In genomic region chr16:55333690-55334089, GRCh38 we compare ENCODE assay signal across 18 cellular contexts. TPM values are rescaled to one million over a fixed set of nuclear protein-coding genes. Genes with fewer than 3 reads are reported as not detected.
DNase-seq lines count a peak whose midpoint lies in the region; ATAC-seq and TF ChIP-seq lines count a peak whose summit lies in the region.
"Had no signal": no experiment of that assay in that cellular context is flagged by ENCODE, and none has a peak within 500 bp of the region (broad histone marks: within the 10 kb centered on the region; RNA-seq: fewer than 3 reads in every experiment).

No MANE protein-coding gene starts in this region.

- peak; percentile 66 to 93 for DNase-seq in HL-60 (ENCODE audit: low read depth in 1 of 2, low spot score in 1 of 2)
- DNase-seq in SKM-1 treated with dmso at 0.1 percent for 144 hours (lab: John Stamatoyannopoulos, UW; ENCODE audit: unreplicated experiment), result peak; percentile 95
- no peak for DNase-seq in ecto neural progenitor cell (ENCODE audit: low spot score)
- no peak for DNase-seq in dorsolateral prefrontal cortex
- DNase-seq in AG20443 (ENCODE audit: low spot score), result no peak
- DNase-seq in SK-N-DZ (ENCODE audit: low spot score), result no peak
- DNase-seq: activated effector memory CD4-positive, alpha-beta T cell treated with Interleukin-2 at 50 U/mL for 16 hours; GDM1; heart left ventricle; NCI-H345; ovary; trophoblast cell had no signal

- H3K9me3 ChIP-seq in DOHH2 (ENCODE audit: control insufficient read depth, insufficient read depth, low read length), result no peaks in the 10 kb centered on the region
- H3K9me3 ChIP-seq: heart left ventricle, ovary had no signal

- H3K36me3 ChIP-seq in DOHH2 (ENCODE audit: control insufficient read depth, low read length), result no peaks in the 10 kb centered on the region
- H3K36me3 ChIP-seq: ovary had no signal

- H3K79me2 ChIP-seq in DOHH2 (ENCODE audit: control insufficient read depth, low read length), result no peaks in the 10 kb centered on the region

- H3K4me3 ChIP-seq in DOHH2 (ENCODE audit: low read length), result 0 out of 2 replicates have a peak overlapping the region, but pooled peaks have one; percentile 11
- H3K4me3 ChIP-seq in HL-60 (replicated peaks; ENCODE audit: insufficient read depth, low read length), result no peak overlapping the region
- H3K4me3 ChIP-seq in dorsolateral prefrontal cortex, result no peak overlapping the region
- H3K4me3 ChIP-seq: heart left ventricle, ovary had no signal

- intact Hi-C loops in dorsolateral prefrontal cortex (cut with DNase I), result no loop called here

- peak; percentile 48 for ATAC-seq in GM21381 (IDR thresholded peaks at IDR 0.05; ENCODE audit: unreplicated experiment)
- ATAC-seq: WTC11 had no signal

- H3K27me3 ChIP-seq in DOHH2 (ENCODE audit: control insufficient read depth, low read length) (no peaks in the 10 kb centered on the region), HL-60 (ENCODE audit: insufficient read depth, poor library complexity, severe bottlenecking) (peaks cover 3% of the 10 kb centered on the region), dorsolateral prefrontal cortex (peaks cover 0 to 79% (median 51%) of the 10 kb centered on the region in 45 donors)
- H3K27me3 ChIP-seq: ovary had no signal

- H3F3A ChIP-seq in DOHH2 (ENCODE audit: control insufficient read depth, insufficient read depth), result no peaks in the 10 kb centered on the region

- H4K20me1 ChIP-seq in DOHH2 (ENCODE audit: control insufficient read depth, insufficient read depth, low read depth, low read length), result no peaks in the 10 kb centered on the region

- H3K9me2 ChIP-seq in DOHH2 (replicated peaks; ENCODE audit: control insufficient read depth, low read length), result no peaks in the 10 kb centered on the region

- no peak overlapping the region for H3K27ac ChIP-seq in DOHH2 (ENCODE audit: low read depth, low read length)
- peak overlapping the region; percentile 47 for H3K27ac ChIP-seq in HL-60 (replicated peaks)
- H3K27ac ChIP-seq in dorsolateral prefrontal cortex, result no peak overlapping the region
- H3K27ac ChIP-seq: heart left ventricle, ovary had no signal

- H3K4me1 ChIP-seq in DOHH2 (ENCODE audit: control insufficient read depth, low read length), result peaks cover 28% of the 10 kb centered on the region

- peak overlapping the region; percentile 55 for H3K4me2 ChIP-seq in DOHH2 (ENCODE audit: low read length)

- no peak for TF ChIP-seq CTCF in DOHH2 (IDR thresholded peaks at IDR 0.05; ENCODE audit: low read depth, low read length, poor library complexity, severe bottlenecking)
- no peak for TF ChIP-seq CTCF in HL-60 (IDR thresholded peaks at IDR 0.05; ENCODE audit: insufficient read depth, low read length)
- TF ChIP-seq CTCF in dorsolateral prefrontal cortex (IDR thresholded peaks at IDR 0.05 in 54 of 56, conservative IDR thresholded peaks at IDR 0.05 in 2 of 56; ENCODE audit: low read depth in 1 of 56, partially characterized antibody in 56 of 56), result no peak

RNA-seq across cellular contexts. Expression of gene IRX6, which starts 9.7 kb away (rescaled TPM):
- under 1 TPM in 6 of 120 experiments, not detected in 114; 0.15 to 0.32 (median 0.19) TPM for total RNA-seq in dorsolateral prefrontal cortex
- not detected in 2 replicates for polyA plus RNA-seq in SK-N-DZ (2014; cell fraction: cytosol; rRNA removed)
- not detected in 2 replicates for polyA plus RNA-seq in SK-N-DZ (2014; cell fraction: nucleus; rRNA removed)
- total RNA-seq: skeletal muscle tissue had no signal
- polyA plus RNA-seq: AG04450, keratinocyte had no signal

Comparison
In these comparisons a context has a peak if more than half of its experiments do, and no peak if none do; other contexts are left out.
1. DNase-seq: peak in HL-60 (2 of 2) and SKM-1 treated with dmso at 0.1 percent for 144 hours (single experiment); none in ecto neural progenitor cell (single experiment), dorsolateral prefrontal cortex (0 of 10), AG20443 (single experiment) and SK-N-DZ (single experiment).